ENCODE assay signal across 9 cellular contexts in the genomic region with DNA sequence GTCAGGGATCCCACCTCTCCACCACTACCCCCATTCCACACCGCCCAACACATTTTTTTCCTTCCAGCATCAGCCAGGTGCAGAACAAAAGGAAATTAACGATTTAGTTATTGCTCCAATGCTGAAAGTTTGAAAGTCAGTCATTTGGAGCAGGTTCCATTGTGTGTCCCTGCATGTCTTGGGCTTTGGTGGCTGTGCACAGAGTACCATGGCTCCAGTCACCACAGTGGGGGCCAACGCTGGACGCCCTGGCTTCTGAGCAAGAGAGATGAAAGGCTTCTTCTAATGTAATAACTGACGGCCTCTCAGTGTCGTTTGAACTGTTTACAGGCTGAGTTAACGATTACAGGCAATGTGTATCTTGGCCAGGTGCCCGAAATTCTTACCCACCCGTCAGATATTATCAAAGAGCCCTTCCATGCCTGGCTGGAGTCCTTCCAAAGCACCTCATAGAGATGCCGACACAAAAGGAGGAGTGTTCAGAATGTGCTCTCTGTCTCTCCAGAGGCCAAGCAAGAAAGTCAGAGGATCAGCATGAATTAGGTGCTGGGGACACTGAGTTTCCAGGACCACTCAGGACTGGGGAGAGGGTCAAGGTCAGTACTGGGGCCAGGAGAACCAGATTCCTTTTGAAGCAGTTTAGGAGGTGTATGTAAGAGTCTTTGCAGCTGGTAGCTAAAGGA. TPM values are rescaled to one million over a fixed set of nuclear protein-coding genes. Genes with fewer than 3 reads are reported as not detected.
DNase-seq lines count a peak whose midpoint lies in the region; ATAC-seq, FAIRE-seq and TF ChIP-seq lines count a peak whose summit lies in the region.
"Had no signal": no experiment of that assay in that cellular context is flagged by ENCODE, and none has a peak within 500 bp of the region (broad histone marks: within the 10 kb centered on the region; RNA-seq: fewer than 3 reads in every experiment).

No MANE protein-coding gene starts in this region.

- no peaks in the 10 kb centered on the region for H3K36me3 ChIP-seq in mucosa of descending colon (ENCODE audit: low read depth)

- in situ Hi-C loops in astrocyte of the spinal cord (cut with HindIII; ENCODE audit: low sequenced_read_pairs) = no loop called here

- H3K4me3 ChIP-seq in astrocyte of the spinal cord (ENCODE audit: low read depth, low read length) (no peak overlapping the region), mucosa of descending colon (no peak overlapping the region)

- intact Hi-C loops in mucosa of descending colon (cut with DNase I, micrococcal nuclease) = no loop called here

- peaks cover 26% of the 10 kb centered on the region for H3K4me1 ChIP-seq in mucosa of descending colon (ENCODE audit: low read depth)

- TF ChIP-seq POLR2A in H54 (IDR thresholded peaks at IDR 0.05; ENCODE audit: low read depth, low read length) = no peak

- ATAC-seq in mucosa of descending colon = peak; percentile 72
- ATAC-seq in HG02884 (IDR thresholded peaks at IDR 0.05; ENCODE audit: unreplicated experiment) = no peak

- TF ChIP-seq CTCF in astrocyte of the spinal cord (IDR thresholded peaks at IDR 0.05; ENCODE audit: low read depth, low read length) = no peak
- TF ChIP-seq CTCF in mucosa of descending colon (IDR thresholded peaks at IDR 0.05) = no peak

- no peaks in the 10 kb centered on the region for H3K9me3 ChIP-seq in mucosa of descending colon

- peak; percentile 25 for DNase-seq in H54 (ENCODE audit: insufficient read length, low spot score)
- DNase-seq in NCI-H2171 (lab: John Stamatoyannopoulos, UW) = peak; percentile 89
- DNase-seq in astrocyte of the spinal cord (ENCODE audit: low read depth, low spot score) = peak; percentile 29
- DNase-seq in mucosa of descending colon = peak; percentile 72 to 97 (median 81)
- no peak for DNase-seq in stimulated activated CD4-positive, alpha-beta T cell treated with anti-CD3 and anti-CD28 coated beads, Interleukin-12 subunit alpha, Interleukin-12 subunit beta, amount 100 ng/mL, for 4 hours
- DNase-seq in SKM-1 (lab: John Stamatoyannopoulos, UW; ENCODE audit: unreplicated experiment) = no peak
- DNase-seq in cerebellar nuclear complex (lab: John Stamatoyannopoulos, UW) = no peak
- DNase-seq: activated CD4-positive, alpha-beta T cell treated with anti-CD3 and anti-CD28 coated beads, Interleukin-2, amount 50 U/mL, for 4 hours had no signal

- FAIRE-seq in H54 (lab: Jason Lieb, UNC) = peak; percentile 83

RNA-seq across cellular contexts. Expression of a gene that starts 25.9 kb away (rescaled TPM):
- 10 to 100 TPM; 24.2 to 68.5 (median 37.7) TPM for total RNA-seq in mucosa of descending colon

RNA-seq across cellular contexts. Expression of a gene that starts 39.4 kb away (rescaled TPM):
- total RNA-seq in mucosa of descending colon = 10 to 100 TPM; 57.9 to 79.5 (median 68.9) TPM

Comparison
In these comparisons a context has a peak if more than half of its experiments do, and no peak if none do; other contexts are left out.
1. DNase-seq: peak in H54 (single experiment), NCI-H2171 (single experiment), astrocyte of the spinal cord (single experiment) and mucosa of descending colon (3 of 3); none in stimulated activated CD4-positive, alpha-beta T cell treated with anti-CD3 and anti-CD28 coated beads, Interleukin-12 subunit alpha, Interleukin-12 subunit beta, amount 100 ng/mL, for 4 hours (single experiment), SKM-1 (single experiment) and cerebellar nuclear complex (0 of 2).